19 cellular contexts compared by ENCODE assay signal in genomic region chr1:78383923-78384322, GRCh38.
"Had no signal": no experiment of that assay in that cellular context is flagged by ENCODE, and none has a peak within 500 bp of the region (broad histone marks: within the 10 kb centered on the region; RNA-seq: fewer than 3 reads in every experiment).

No MANE protein-coding gene starts in this region.

- DNase-seq: activated CD4-positive, alpha-beta T cell treated with anti-CD3 and anti-CD28 coated beads, Interleukin-2, amount 50 U/mL, for 1 hour; activated CD8-positive, alpha-beta memory T cell treated with anti-CD3 and anti-CD28 coated beads for 24 hours; activated gamma-delta T cell treated with Interleukin-2 at 50 U/mL for 16 hours; activated naive CD8-positive, alpha-beta T cell treated with anti-CD3 and anti-CD28 coated beads for 36 hours; dermis blood vessel endothelial cell; effector memory CD8-positive, alpha-beta T cell; hypothalamus; kidney glomerular epithelial cell; mammary epithelial cell; stimulated activated CD4-positive, alpha-beta T cell treated with anti-CD3 and anti-CD28 coated beads, Interleukin-12 subunit alpha, Interleukin-12 subunit beta, amount 100 ng/mL, for 4 hours; stimulated activated CD4-positive, alpha-beta T cell treated with anti-CD3 and anti-CD28 coated beads, Interleukin-2, amount 100 ng/mL, for 48 hours; T-cell; T1000 had no signal

- H3K27ac ChIP-seq: ascending aorta, breast epithelium, epithelial cell of prostate, thyroid gland had no signal

- H3K36me3 ChIP-seq: ascending aorta, breast epithelium, thyroid gland had no signal

- H3K4me1 ChIP-seq: ascending aorta, breast epithelium had no signal

- H3K27me3 ChIP-seq: ascending aorta, breast epithelium, thyroid gland had no signal

- ATAC-seq: activated CD4-positive, CD25-positive, alpha-beta regulatory T cell treated with anti-CD3 and anti-CD28 coated beads, Interleukin-2, amount 50 U/mL, for 24 hours; effector memory CD8-positive, alpha-beta T cell; stimulated activated memory B cell treated with anti-CD40 and anti-IgM and Interleukin-4, amounts not matched to agents 10 μg/mL and 1 μg/mL and 100 μg/mL, for 72 hours; T-cell had no signal

- H3K4me3 ChIP-seq: ascending aorta, breast epithelium, thyroid gland had no signal

- H3K9me3 ChIP-seq: ascending aorta, breast epithelium, thyroid gland had no signal
